ENCODE assay signal across 8 cellular contexts in the genomic region with DNA sequence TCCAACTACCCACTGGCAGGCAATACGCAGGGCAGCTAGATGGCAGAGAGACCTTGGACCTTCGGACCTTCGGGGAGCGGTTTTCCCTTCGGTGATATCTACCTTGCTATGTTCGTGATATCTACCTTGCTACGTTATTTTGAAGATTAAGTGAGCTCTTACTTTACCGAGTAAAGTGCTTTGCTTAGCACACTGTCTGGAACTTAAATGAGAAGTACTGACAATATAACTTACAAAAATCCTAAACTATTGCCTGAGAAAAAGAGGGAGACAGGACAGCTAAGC. TPM values are rescaled to one million over a fixed set of nuclear protein-coding genes. Genes with fewer than 3 reads are reported as not detected.
DNase-seq lines count a peak whose midpoint lies in the region; ATAC-seq, FAIRE-seq and TF ChIP-seq lines count a peak whose summit lies in the region.

No MANE protein-coding gene starts in this region.

- H3K4me1 ChIP-seq in ES-I3 (ENCODE audit: insufficient read depth, low read length), result no peaks in the 10 kb centered on the region
- H3K4me1 ChIP-seq in GM12878 (ENCODE audit: control insufficient read depth, insufficient read depth, low read length), result 0 out of 2 replicates have a peak, but pooled peaks cover 6% of the 10 kb centered on the region
- H3K4me1 ChIP-seq in mesodermal cell (ENCODE audit: control insufficient read depth, insufficient read depth, low read length, poor library complexity, severe bottlenecking), result no peaks in the 10 kb centered on the region

- peak; percentile 77 for FAIRE-seq in GM12878 (lab: Jason Lieb, UNC)

- intact Hi-C loops in GM12878 (cut with micrococcal nuclease; ENCODE audit: unreplicated experiment), result loop anchor here (1.0 to 5.0 kb wide), 4 partner anchors 20 to 731 kb away; no protein-coding TSS in a partner anchor

- H3K9ac ChIP-seq in ES-I3 (ENCODE audit: low read depth, low read length), result peak overlapping the region; percentile 99
- H3K9ac ChIP-seq in GM12878 (ENCODE audit: control insufficient read depth, insufficient read depth, low read length), result peak overlapping the region; percentile 94

- SMC1A ChIA-PET in GM12878 (lab: Charles Lee; ENCODE audit: uncharacterized antibody, unreplicated experiment), result interaction anchor here (0.6 to 2.9 kb wide), 19 partner anchors 8 to 240 kb away, joined by 3 to 23 read pairs (median 4); no protein-coding TSS in a partner anchor

- BruUV-seq in GM12878 (replicated peaks; lab: Mats Ljungman, UMichigan), result TSS peak; percentile 95

- WGBS in GM12878 (ENCODE audit: insufficient coverage, insufficient replicate concordance, low lambda C conversion rate, missing lambda C conversion rate), result 2% methylated on average over 8 of the region's 8 CpGs
- 0% methylated on average over 1 to 3 of the region's 8 CpGs for WGBS in mesodermal cell (ENCODE audit: insufficient coverage in 2 of 2), 2 experiments

- H2AFZ ChIP-seq in GM12878 (ENCODE audit: control insufficient read depth, low read depth, low read length), result peak overlapping the region; percentile 86

- H3K4me3 ChIP-seq in GM12878, result peak overlapping the region; percentile 84
- peak overlapping the region; percentile 58 for H3K4me3 ChIP-seq in mesodermal cell (ENCODE audit: extremely low read depth, insufficient read depth, low read length, poor library complexity, severe bottlenecking)

- peaks cover 20% of the 10 kb centered on the region for H3K79me2 ChIP-seq in GM12878 (ENCODE audit: control insufficient read depth, insufficient read depth, low read length)

- no peak; a peak in 1 of 6 replicates for TF ChIP-seq CTCF in GM12878 (IDR thresholded peaks at IDR 0.05 in 2 of 3, conservative IDR thresholded peaks at IDR 0.05 in 1 of 3; ENCODE audit: control insufficient read depth in 2 of 3, extremely low read depth in 1 of 3, insufficient read depth in 1 of 3, low read depth in 3 of 3, low read length in 3 of 3)

- in situ Hi-C loops in GM12878 (cut with MboI) (no loop called here), G401 (cut with HindIII; ENCODE audit: low sequenced_read_pairs) (no loop called here)

- H3K36me3 ChIP-seq in ES-I3 (ENCODE audit: insufficient read depth, low read length) (no peaks in the 10 kb centered on the region), GM12878 (ENCODE audit: control insufficient read depth in 2 of 2, insufficient read depth in 2 of 2, low read length in 1 of 2) (no peaks in the 10 kb centered on the region), mesodermal cell (ENCODE audit: control insufficient read depth, insufficient read depth, low read length) (no peaks in the 10 kb centered on the region)

- TF ChIP-seq RAD21 in GM12878 (IDR thresholded peaks at IDR 0.05; ENCODE audit: insufficient read depth, low read depth, low read length), result no peak

- peak overlapping the region; percentile 83 for H3K4me2 ChIP-seq in GM12878 (ENCODE audit: control insufficient read depth, insufficient read depth)

- no peaks in the 10 kb centered on the region for H3K27me3 ChIP-seq in GM12878 (replicated peaks in 1 of 2; ENCODE audit: control insufficient read depth in 2 of 2, insufficient read depth in 2 of 2, low read length in 1 of 2)

- ATAC-seq in HG03025 (IDR thresholded peaks at IDR 0.05; ENCODE audit: low FRiP score, unreplicated experiment) (peak; percentile 21), GM12878 (peak; percentile 43)

- H3K9me3 ChIP-seq in ES-I3 (ENCODE audit: control insufficient read depth, insufficient read depth, low read length) (no peaks in the 10 kb centered on the region), GM12878 (replicated peaks; ENCODE audit: control insufficient read depth, insufficient read depth, low read length) (no peaks in the 10 kb centered on the region), mesodermal cell (ENCODE audit: control insufficient read depth, low read length) (peaks cover 7% of the 10 kb centered on the region)

- RAD21 ChIA-PET in GM12878 (lab: Charles Lee; ENCODE audit: unreplicated experiment), result interaction anchor here (0.9 to 3.8 kb wide), 11 partner anchors 11 to 143 kb away, joined by 3 to 41 read pairs (median 4); no protein-coding TSS in a partner anchor

- H3K27ac ChIP-seq in GM12878 (ENCODE audit: control insufficient read depth, insufficient read depth) (peak overlapping the region; percentile 100), mesodermal cell (ENCODE audit: low read depth, low read length, severe bottlenecking) (peak overlapping the region; percentile 100)

- DNase-seq in GM12878 (ENCODE audit: low read depth, low spot score) (no peak), SIG-M5 (lab: John Stamatoyannopoulos, UW) (no peak), G401 (ENCODE audit: low spot score) (no peak), NCI-H82 (lab: John Stamatoyannopoulos, UW) (no peak)
- DNase-seq in activated CD4-positive, alpha-beta T cell treated with anti-CD3 and anti-CD28 coated beads for 1 hour, result no peak

- no peak for TF ChIP-seq EP300 in GM12878 (IDR thresholded peaks at IDR 0.05; ENCODE audit: borderline replicate concordance in 1 of 2, control insufficient read depth in 1 of 2, low read depth in 2 of 2, low read length in 2 of 2)

- CTCF ChIA-PET in GM12878 (lab: Yijun Ruan, JAX), result interaction anchor here (0.7 to 4.1 kb wide), 13 partner anchors 12 to 143 kb away, joined by 3 to 36 read pairs (median 4); no protein-coding TSS in a partner anchor

- no peak for TF ChIP-seq POLR2A in GM12878 (IDR thresholded peaks at IDR 0.05; ENCODE audit: low read depth, low read length)

- no peaks in the 10 kb centered on the region for H4K20me1 ChIP-seq in GM12878 (ENCODE audit: control insufficient read depth, insufficient read depth)

- POLR2A ChIA-PET in GM12878 (lab: Charles Lee), result interaction anchor here (0.6 to 2.5 kb wide), 6 partner anchors 10 to 762 kb away, joined by 3 to 10 read pairs (median 5); no protein-coding TSS in a partner anchor

TF ChIP-seq in GM12878, 131 proteins besides CTCF, POLR2A, EP300 and RAD21 (continues in another document):
- TF ChIP-seq EGR1 (IDR thresholded peaks at IDR 0.05; ENCODE audit: borderline replicate concordance in 1 of 2, low read depth in 2 of 2, low read length in 2 of 2), result no peak
- TF ChIP-seq IRF4 (IDR thresholded peaks at IDR 0.05; ENCODE audit: low read depth, low read length), result no peak
- TF ChIP-seq, protein P1, sequence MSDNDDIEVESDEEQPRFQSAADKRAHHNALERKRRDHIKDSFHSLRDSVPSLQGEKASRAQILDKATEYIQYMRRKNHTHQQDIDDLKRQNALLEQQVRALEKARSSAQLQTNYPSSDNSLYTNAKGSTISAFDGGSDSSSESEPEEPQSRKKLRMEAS (IDR thresholded peaks at IDR 0.05; ENCODE audit: low read depth, low read length), result peak; percentile 17; the same call in 1 of the 2 replicates
- peak; percentile 20 for TF ChIP-seq NFIC (IDR thresholded peaks at IDR 0.05; ENCODE audit: low read depth, low read length)
- TF ChIP-seq SREBF2 (IDR thresholded peaks at IDR 0.05; ENCODE audit: low read length), result no peak
- TF ChIP-seq NFYA (IDR thresholded peaks at IDR 0.05; ENCODE audit: borderline replicate concordance, low read depth, low read length), result no peak
- TF ChIP-seq ZNF217 (IDR thresholded peaks at IDR 0.05), result no peak
- no peak for TF ChIP-seq POLR2AphosphoS2 (IDR thresholded peaks at IDR 0.05; ENCODE audit: low read depth, low read length)
- TF ChIP-seq TCF7 (IDR thresholded peaks at IDR 0.05; ENCODE audit: borderline replicate concordance), result no peak
- no peak for TF ChIP-seq PML (IDR thresholded peaks at IDR 0.05; ENCODE audit: low read length)
- TF ChIP-seq, protein P2, sequence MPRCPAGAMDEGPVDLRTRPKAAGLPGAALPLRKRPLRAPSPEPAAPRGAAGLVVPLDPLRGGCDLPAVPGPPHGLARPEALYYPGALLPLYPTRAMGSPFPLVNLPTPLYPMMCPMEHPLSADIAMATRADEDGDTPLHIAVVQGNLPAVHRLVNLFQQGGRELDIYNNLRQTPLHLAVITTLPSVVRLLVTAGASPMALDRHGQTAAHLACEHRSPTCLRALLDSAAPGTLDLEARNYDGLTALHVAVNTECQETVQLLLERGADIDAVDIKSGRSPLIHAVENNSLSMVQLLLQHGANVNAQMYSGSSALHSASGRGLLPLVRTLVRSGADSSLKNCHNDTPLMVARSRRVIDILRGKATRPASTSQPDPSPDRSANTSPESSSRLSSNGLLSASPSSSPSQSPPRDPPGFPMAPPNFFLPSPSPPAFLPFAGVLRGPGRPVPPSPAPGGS (IDR thresholded peaks at IDR 0.05; ENCODE audit: borderline replicate concordance, insufficient read depth, low read depth, low read length, poor library complexity, severe bottlenecking), result no peak

RNA-seq across cellular contexts. Expression of a gene that starts 1.0 kb away (rescaled TPM):
- 15.0 and 16.2 TPM in 2 replicates for total RNA-seq in GM12878 (2013; cell fraction: nucleolus; rRNA removed)
- total RNA-seq in GM12878 (2014; rRNA removed) (4.1 TPM in 2 replicates), GM12878 (2014; rRNA removed; fragmentation: Illumina TruSeq; extraction: Trizol) (3.5 TPM in 2 replicates), GM12878 (2021) (6.0 and 7.5 TPM in 2 replicates)
- 1.1 TPM for polyA plus RNA-seq in GM12878 (2011; ENCODE audit: low read depth)
- polyA plus RNA-seq in GM12878 (2011; rRNA removed) (5.3 and 6.2 TPM in 2 replicates), GM12878 (2014; fragmentation: Illumina TruSeq; extraction: Trizol) (4.3 and 4.4 TPM in 2 replicates), GM12878 (2014; fragmentation: Nextera tagmentation; extraction: Ambion mirVana) (1 to 10 TPM in 1 of 2 experiments, under 1 TPM in 1; 0.93 to 1.3 TPM), GM12878 (2014; rRNA removed) (3.4 and 5.0 TPM in 2 replicates), GM12878 (2016; fragmentation: Nextera tagmentation; extraction: Ambion mirVana) (1 to 10 TPM; 4.0 to 5.7 TPM)
- 6.3 and 11.0 TPM in 2 replicates for polyA plus RNA-seq in GM12878 (2011; cell fraction: cytosol; rRNA removed)
- 15.6 and 17.5 TPM in 2 replicates for polyA plus RNA-seq in GM12878 (2011; cell fraction: nucleus; rRNA removed)
- polyA plus RNA-seq in GM12878 (2012), result 1.9 and 2.9 TPM in 2 replicates
- polyA minus RNA-seq in GM12878 (2011; rRNA and poly(A)+ RNA removed), result 23.0 and 29.8 TPM in 2 replicates
- polyA minus RNA-seq in GM12878 (2011; cell fraction: cytosol; rRNA and poly(A)+ RNA removed), result 5.6 and 8.3 TPM in 2 replicates
- 4.4 and 10.0 TPM in 2 replicates for polyA minus RNA-seq in GM12878 (2011; cell fraction: nucleus; rRNA and poly(A)+ RNA removed)
- 8.1 TPM for polyA plus RNA-seq in mesodermal cell (2013, experiment 1 of 2)
- 6.7 TPM for polyA plus RNA-seq in mesodermal cell (2013, experiment 2 of 2)
- total RNA-seq in G401 (2014; rRNA removed; shearing (Covaris generic)), result 3.0 and 5.6 TPM in 2 replicates
